Comparison of ENCODE assay signal across 22 cellular contexts in genomic region chr1:53626576-53626975, GRCh38.
DNase-seq lines count a peak whose midpoint lies in the region; ATAC-seq and TF ChIP-seq lines count a peak whose summit lies in the region.
"Had no signal": no experiment of that assay in that cellular context is flagged by ENCODE, and none has a peak within 500 bp of the region (broad histone marks: within the 10 kb centered on the region; RNA-seq: fewer than 3 reads in every experiment).

No MANE protein-coding gene starts in this region.

- DNase-seq in GM23338 (ENCODE audit: low spot score) (no peak), coronary artery (ENCODE audit: low spot score) (peak; percentile 59), mucosa of gallbladder (ENCODE audit: low spot score) (peak; percentile 3), suprapubic skin (ENCODE audit: low spot score in 2 of 2) (peak; percentile 26 to 52), NCI-H526 (lab: John Stamatoyannopoulos, UW) (no peak), stomach (no peak)
- DNase-seq: AML-193; CD4-positive, alpha-beta T cell; HFFc6; KG1; MM.1S; NCI-H1694; NCI-H2029 treated with DMSO at 0.1 percent for 48 hours; NCI-H526 treated with DMSO at 0.1 percent for 48 hours; SHP77 had no signal

- 0 out of 2 replicates have a peak overlapping the region, but pooled peaks have one; percentile 5 for H2AFZ ChIP-seq in GM23338
- H2AFZ ChIP-seq: GM23248 had no signal

- H3K4me2 ChIP-seq in GM23338: no peak overlapping the region
- H3K4me2 ChIP-seq: BLaER1 treated with 17β-estradiol and CSF1 and Interleukin-3, amounts not matched to agents 10 nM and 100 nM had no signal

- H3K79me2 ChIP-seq in GM23338 (replicated peaks; ENCODE audit: insufficient read depth): no peaks in the 10 kb centered on the region

- TF ChIP-seq CTCF in GM23338 (conservative IDR thresholded peaks at IDR 0.05; ENCODE audit: low read depth in 2 of 2) (no peak), coronary artery (IDR thresholded peaks at IDR 0.05) (no peak), suprapubic skin (IDR thresholded peaks at IDR 0.05) (no peak), stomach (IDR thresholded peaks at IDR 0.05) (no peak)

- TF ChIP-seq POLR2A in suprapubic skin (IDR thresholded peaks at IDR 0.05) (no peak), stomach (IDR thresholded peaks at IDR 0.05) (no peak)

- ATAC-seq in GM23338: no peak
- no peak for ATAC-seq in HG02798 (IDR thresholded peaks at IDR 0.05; ENCODE audit: poor library complexity, unreplicated experiment)
- no peak for ATAC-seq in HG03439 (IDR thresholded peaks at IDR 0.05; ENCODE audit: unreplicated experiment)
- ATAC-seq: Panc1 had no signal

- WGBS in suprapubic skin: 66% methylated on average over 5 of the region's 5 CpGs
- 58 to 72% (median 70%) methylated on average over 5 of the region's 5 CpGs for WGBS in stomach, 5 donors

- H4K20me1 ChIP-seq in GM23338 (replicated peaks; ENCODE audit: insufficient read depth): no peaks in the 10 kb centered on the region
- H4K20me1 ChIP-seq: BLaER1 treated with 17β-estradiol and CSF1 and Interleukin-3, amounts not matched to agents 10 nM and 100 nM had no signal

- H3K9me3 Mint-ChIP-seq in GM23338: no peaks in the 10 kb centered on the region
- H3K9me3 Mint-ChIP-seq: CD4-positive, alpha-beta T cell; HFFc6 had no signal

- no peak overlapping the region for H3K4me3 ChIP-seq in GM23338
- H3K4me3 ChIP-seq in coronary artery: no peak overlapping the region
- no peak overlapping the region for H3K4me3 ChIP-seq in suprapubic skin
- no peak overlapping the region for H3K4me3 ChIP-seq in stomach
- H3K4me3 ChIP-seq: BLaER1 treated with 17β-estradiol and CSF1 and Interleukin-3, amounts not matched to agents 10 nM and 100 nM; GM23248; HAP-1 had no signal

- peaks cover 6% of the 10 kb centered on the region; the same call in 1 of the 3 replicates for H3K4me1 Mint-ChIP-seq in GM23338

- H3K27me3 ChIP-seq in GM23338 (ENCODE audit: insufficient read depth): no peaks in the 10 kb centered on the region
- no peaks in the 10 kb centered on the region for H3K27me3 ChIP-seq in suprapubic skin
- no peaks in the 10 kb centered on the region for H3K27me3 ChIP-seq in stomach
- H3K27me3 ChIP-seq: BLaER1 treated with 17β-estradiol and CSF1 and Interleukin-3, amounts not matched to agents 10 nM and 100 nM had no signal

- peaks cover 4% of the 10 kb centered on the region for H3K27me3 Mint-ChIP-seq in GM23338 (ENCODE audit: insufficient read depth, low read depth, poor library complexity)
- H3K27me3 Mint-ChIP-seq: CD4-positive, alpha-beta T cell had no signal

- H3K9me3 ChIP-seq in suprapubic skin: no peaks in the 10 kb centered on the region
- H3K9me3 ChIP-seq in stomach: no peaks in the 10 kb centered on the region
- H3K9me3 ChIP-seq: BLaER1 treated with 17β-estradiol and CSF1 and Interleukin-3, amounts not matched to agents 10 nM and 100 nM; HAP-1 had no signal

- no peak for TF ChIP-seq EP300 in suprapubic skin (IDR thresholded peaks at IDR 0.05)
- TF ChIP-seq EP300 in stomach (IDR thresholded peaks at IDR 0.05): no peak

- H3K9me2 ChIP-seq in GM23338 (ENCODE audit: insufficient read depth): no peaks in the 10 kb centered on the region

- no peaks in the 10 kb centered on the region for H3K4me1 ChIP-seq in GM23338 (ENCODE audit: insufficient read depth)
- peaks cover 4% of the 10 kb centered on the region for H3K4me1 ChIP-seq in suprapubic skin
- H3K4me1 ChIP-seq in stomach: no peaks in the 10 kb centered on the region
- H3K4me1 ChIP-seq: HAP-1 had no signal

- H3K27ac ChIP-seq in GM23338 (ENCODE audit: low read depth) (no peak overlapping the region), coronary artery (no peak overlapping the region), suprapubic skin (no peak overlapping the region), stomach (no peak overlapping the region)
- H3K27ac ChIP-seq: BLaER1 treated with 17β-estradiol and CSF1 and Interleukin-3, amounts not matched to agents 10 nM and 100 nM; GM23248; RWPE1 had no signal

- H3K4me3 Mint-ChIP-seq in GM23338: no peak overlapping the region
- H3K4me3 Mint-ChIP-seq: CD4-positive, alpha-beta T cell; HFFc6 had no signal

- no peaks in the 10 kb centered on the region for H3F3A ChIP-seq in GM23338 (replicated peaks; ENCODE audit: low read depth)

- H3K36me3 Mint-ChIP-seq in GM23338 (ENCODE audit: low read depth): no peaks in the 10 kb centered on the region

- intact Hi-C loops in stomach (cut with DNase I; ENCODE audit: low total_unique reads): no loop called here

- H3K36me3 ChIP-seq in GM23338 (ENCODE audit: insufficient read depth) (no peaks in the 10 kb centered on the region), suprapubic skin (no peaks in the 10 kb centered on the region), stomach (no peaks in the 10 kb centered on the region)
- H3K36me3 ChIP-seq: BLaER1 treated with 17β-estradiol and CSF1 and Interleukin-3, amounts not matched to agents 10 nM and 100 nM; HAP-1 had no signal

- no peak overlapping the region for H3K27ac Mint-ChIP-seq in GM23338
- H3K27ac Mint-ChIP-seq: CD4-positive, alpha-beta T cell; HFFc6 had no signal

TF ChIP-seq in GM23338, 12 proteins besides CTCF, POLR2A, EP300 and RAD21 (continues in another document):
- TF ChIP-seq STAT1 (IDR thresholded peaks at IDR 0.05; ENCODE audit: unreplicated experiment): no peak
- TF ChIP-seq, protein P1, sequence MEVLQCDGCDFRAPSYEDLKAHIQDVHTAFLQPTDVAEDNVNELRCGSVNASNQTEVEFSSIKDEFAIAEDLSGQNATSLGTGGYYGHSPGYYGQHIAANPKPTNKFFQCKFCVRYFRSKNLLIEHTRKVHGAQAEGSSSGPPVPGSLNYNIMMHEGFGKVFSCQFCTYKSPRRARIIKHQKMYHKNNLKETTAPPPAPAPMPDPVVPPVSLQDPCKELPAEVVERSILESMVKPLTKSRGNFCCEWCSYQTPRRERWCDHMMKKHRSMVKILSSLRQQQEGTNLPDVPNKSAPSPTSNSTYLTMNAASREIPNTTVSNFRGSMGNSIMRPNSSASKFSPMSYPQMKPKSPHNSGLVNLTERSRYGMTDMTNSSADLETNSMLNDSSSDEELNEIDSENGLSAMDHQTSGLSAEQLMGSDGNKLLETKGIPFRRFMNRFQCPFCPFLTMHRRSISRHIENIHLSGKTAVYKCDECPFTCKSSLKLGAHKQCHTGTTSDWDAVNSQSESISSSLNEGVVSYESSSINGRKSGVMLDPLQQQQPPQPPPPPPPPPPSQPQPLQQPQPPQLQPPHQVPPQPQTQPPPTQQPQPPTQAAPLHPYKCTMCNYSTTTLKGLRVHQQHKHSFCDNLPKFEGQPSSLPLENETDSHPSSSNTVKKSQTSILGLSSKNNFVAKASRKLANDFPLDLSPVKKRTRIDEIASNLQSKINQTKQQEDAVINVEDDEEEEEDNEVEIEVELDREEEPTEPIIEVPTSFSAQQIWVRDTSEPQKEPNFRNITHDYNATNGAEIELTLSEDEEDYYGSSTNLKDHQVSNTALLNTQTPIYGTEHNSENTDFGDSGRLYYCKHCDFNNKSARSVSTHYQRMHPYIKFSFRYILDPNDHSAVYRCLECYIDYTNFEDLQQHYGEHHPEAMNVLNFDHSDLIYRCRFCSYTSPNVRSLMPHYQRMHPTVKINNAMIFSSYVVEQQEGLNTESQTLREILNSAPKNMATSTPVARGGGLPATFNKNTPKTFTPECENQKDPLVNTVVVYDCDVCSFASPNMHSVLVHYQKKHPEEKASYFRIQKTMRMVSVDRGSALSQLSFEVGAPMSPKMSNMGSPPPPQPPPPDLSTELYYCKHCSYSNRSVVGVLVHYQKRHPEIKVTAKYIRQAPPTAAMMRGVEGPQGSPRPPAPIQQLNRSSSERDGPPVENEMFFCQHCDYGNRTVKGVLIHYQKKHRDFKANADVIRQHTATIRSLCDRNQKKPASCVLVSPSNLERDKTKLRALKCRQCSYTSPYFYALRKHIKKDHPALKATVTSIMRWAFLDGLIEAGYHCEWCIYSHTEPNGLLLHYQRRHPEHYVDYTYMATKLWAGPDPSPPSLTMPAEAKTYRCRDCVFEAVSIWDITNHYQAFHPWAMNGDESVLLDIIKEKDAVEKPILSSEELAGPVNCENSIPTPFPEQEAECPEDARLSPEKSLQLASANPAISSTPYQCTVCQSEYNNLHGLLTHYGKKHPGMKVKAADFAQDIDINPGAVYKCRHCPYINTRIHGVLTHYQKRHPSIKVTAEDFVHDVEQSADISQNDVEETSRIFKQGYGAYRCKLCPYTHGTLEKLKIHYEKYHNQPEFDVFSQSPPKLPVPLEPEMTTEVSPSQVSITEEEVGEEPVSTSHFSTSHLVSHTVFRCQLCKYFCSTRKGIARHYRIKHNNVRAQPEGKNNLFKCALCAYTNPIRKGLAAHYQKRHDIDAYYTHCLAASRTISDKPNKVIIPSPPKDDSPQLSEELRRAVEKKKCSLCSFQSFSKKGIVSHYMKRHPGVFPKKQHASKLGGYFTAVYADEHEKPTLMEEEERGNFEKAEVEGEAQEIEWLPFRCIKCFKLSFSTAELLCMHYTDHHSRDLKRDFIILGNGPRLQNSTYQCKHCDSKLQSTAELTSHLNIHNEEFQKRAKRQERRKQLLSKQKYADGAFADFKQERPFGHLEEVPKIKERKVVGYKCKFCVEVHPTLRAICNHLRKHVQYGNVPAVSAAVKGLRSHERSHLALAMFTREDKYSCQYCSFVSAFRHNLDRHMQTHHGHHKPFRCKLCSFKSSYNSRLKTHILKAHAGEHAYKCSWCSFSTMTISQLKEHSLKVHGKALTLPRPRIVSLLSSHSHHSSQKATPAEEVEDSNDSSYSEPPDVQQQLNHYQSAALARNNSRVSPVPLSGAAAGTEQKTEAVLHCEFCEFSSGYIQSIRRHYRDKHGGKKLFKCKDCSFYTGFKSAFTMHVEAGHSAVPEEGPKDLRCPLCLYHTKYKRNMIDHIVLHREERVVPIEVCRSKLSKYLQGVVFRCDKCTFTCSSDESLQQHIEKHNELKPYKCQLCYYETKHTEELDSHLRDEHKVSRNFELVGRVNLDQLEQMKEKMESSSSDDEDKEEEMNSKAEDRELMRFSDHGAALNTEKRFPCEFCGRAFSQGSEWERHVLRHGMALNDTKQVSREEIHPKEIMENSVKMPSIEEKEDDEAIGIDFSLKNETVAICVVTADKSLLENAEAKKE (CRISPR knock-in tag; IDR thresholded peaks at IDR 0.05): no peak
- no peak for TF ChIP-seq EZH2phosphoT487 (IDR thresholded peaks at IDR 0.05; ENCODE audit: unreplicated experiment)

Comparison
In these comparisons a context has a peak if more than half of its experiments do, and no peak if none do; other contexts are left out.
1. DNase-seq: peak in coronary artery (single experiment), mucosa of gallbladder (single experiment) and suprapubic skin (2 of 2); none in GM23338 (single experiment), NCI-H526 (0 of 2) and stomach (single experiment).